Comparison of ENCODE assay signal across 22 cellular contexts in genomic region chr10:3470191-3470590, GRCh38.
A peak's percentile ranks its signal among the peaks of the same experiment; 100 is the strongest.
DNase-seq lines count a peak whose midpoint lies in the region; ATAC-seq, FAIRE-seq and TF ChIP-seq lines count a peak whose summit lies in the region.
"Had no signal": no experiment of that assay in that cellular context is flagged by ENCODE, and none has a peak within 500 bp of the region (broad histone marks: within the 10 kb centered on the region; RNA-seq: fewer than 3 reads in every experiment).

No MANE protein-coding gene starts in this region.

- H3K27ac ChIP-seq in A549 (peak overlapping the region; percentile 82 to 92), PC-3 (ENCODE audit: low read length) (peak overlapping the region; percentile 100), epithelial cell of prostate (peak overlapping the region; percentile 98), osteoblast (ENCODE audit: low read depth, low read length) (peak overlapping the region; percentile 100), Karpas-422 (ENCODE audit: low read length) (no peak overlapping the region), body of pancreas (no peak overlapping the region)

- CTCF ChIA-PET in A549 (lab: Yijun Ruan, JAX) (interaction anchor here (1.2 to 1.3 kb wide), 3 partner anchors 19 to 230 kb away, joined by 3 read pairs; no protein-coding TSS in a partner anchor), PC-3 (lab: Charles Lee) (no interaction called here)

- H3F3A ChIP-seq in PC-3 (ENCODE audit: low read length, unreplicated experiment) = no peaks in the 10 kb centered on the region

- TF ChIP-seq CTCF in A549 (IDR thresholded peaks at IDR 0.05) (no peak), PC-3 (conservative IDR thresholded peaks at IDR 0.05; ENCODE audit: low read depth, low read length) (no peak), osteoblast (IDR thresholded peaks at IDR 0.05; ENCODE audit: extremely low read depth, low read depth, low read length) (no peak), body of pancreas (IDR thresholded peaks at IDR 0.05) (no peak)

- TF ChIP-seq RAD21 in A549 (conservative IDR thresholded peaks at IDR 0.05 in 1 of 2, IDR thresholded peaks at IDR 0.05 in 1 of 2) = no peak

- no peak overlapping the region for H2AFZ ChIP-seq in PC-3 (ENCODE audit: low read length)
- no peak overlapping the region for H2AFZ ChIP-seq in osteoblast (ENCODE audit: low read length)
- no peak overlapping the region for H2AFZ ChIP-seq in Karpas-422 (ENCODE audit: low read length)
- H2AFZ ChIP-seq: parathyroid adenoma had no signal

- peak overlapping the region; percentile 85; the same call in 1 of the 3 replicates for H3K4me2 ChIP-seq in A549
- H3K4me2 ChIP-seq in PC-3 (ENCODE audit: low read length) = no peak overlapping the region
- no peak overlapping the region for H3K4me2 ChIP-seq in osteoblast (ENCODE audit: insufficient read depth, low read length)
- no peak overlapping the region for H3K4me2 ChIP-seq in Karpas-422 (ENCODE audit: low read depth, low read length, poor library complexity, severe bottlenecking)

- no peaks in the 10 kb centered on the region for H4K20me1 ChIP-seq in PC-3 (ENCODE audit: low read length)
- no peaks in the 10 kb centered on the region for H4K20me1 ChIP-seq in osteoblast (ENCODE audit: insufficient read depth, low read length)
- H4K20me1 ChIP-seq in Karpas-422 (ENCODE audit: insufficient read depth, low read depth, low read length) = no peaks in the 10 kb centered on the region

- BruUV-seq in PC-3 (replicated peaks; lab: Mats Ljungman, UMichigan) = no TSS peak

- intact Hi-C loops in PC-3 (cut with micrococcal nuclease) = no loop called here
- intact Hi-C loops in body of pancreas (cut with DNase I) = no loop called here

- no peaks in the 10 kb centered on the region for H3K9me3 ChIP-seq in A549
- H3K9me3 ChIP-seq in PC-3 (ENCODE audit: low read length) = no peaks in the 10 kb centered on the region
- no peaks in the 10 kb centered on the region for H3K9me3 ChIP-seq in osteoblast (ENCODE audit: low read depth, low read length)
- H3K9me3 ChIP-seq in Karpas-422 (ENCODE audit: low read length) = no peaks in the 10 kb centered on the region
- H3K9me3 ChIP-seq in body of pancreas = no peaks in the 10 kb centered on the region
- H3K9me3 ChIP-seq: uterus had no signal

- H3K36me3 ChIP-seq in PC-3 (ENCODE audit: low read depth, low read length) (no peaks in the 10 kb centered on the region), osteoblast (ENCODE audit: insufficient read depth, low read length) (no peaks in the 10 kb centered on the region), Karpas-422 (ENCODE audit: insufficient read depth, low read length) (no peaks in the 10 kb centered on the region), body of pancreas (replicated peaks in 1 of 2; ENCODE audit: insufficient read depth in 1 of 2, low read depth in 2 of 2) (no peaks in the 10 kb centered on the region)
- H3K36me3 ChIP-seq: uterus had no signal

- H3K9me2 ChIP-seq in PC-3 (replicated peaks; ENCODE audit: low read length) (no peaks in the 10 kb centered on the region), Karpas-422 (replicated peaks; ENCODE audit: insufficient read depth, low read length) (no peaks in the 10 kb centered on the region)

- no peak overlapping the region for H3K4me3 ChIP-seq in A549
- no peak overlapping the region for H3K4me3 ChIP-seq in PC-3 (ENCODE audit: low read length)
- no peak overlapping the region for H3K4me3 ChIP-seq in osteoblast (ENCODE audit: insufficient read depth, low read length)
- no peak overlapping the region for H3K4me3 ChIP-seq in Karpas-422 (ENCODE audit: low read length)
- H3K4me3 ChIP-seq in body of pancreas = no peak overlapping the region
- H3K4me3 ChIP-seq: uterus had no signal

- ATAC-seq in A549 (no peak), PC-3 (no peak), body of pancreas (no peak)
- ATAC-seq: activated CD8-positive, alpha-beta T cell treated with anti-CD3 and anti-CD28 coated beads, Interleukin-2, amount 10 ng/mL, durations not matched to agents 7 days and 5 days; effector memory CD8-positive, alpha-beta T cell; stimulated activated memory B cell treated with anti-CD40 and anti-IgM and Interleukin-4, amounts not matched to agents 10 μg/mL and 1 μg/mL and 100 μg/mL, for 72 hours; T-cell; WTC11 had no signal

- POLR2A ChIA-PET in A549 (lab: Yijun Ruan, JAX) (no interaction called here), PC-3 (lab: Charles Lee; ENCODE audit: unreplicated experiment) (no interaction called here)

- DNase-seq in A549 (ENCODE audit: low read depth in 1 of 2, low spot score in 1 of 2) = no peak
- no peak for DNase-seq in PC-3
- DNase-seq in epithelial cell of prostate (ENCODE audit: low read depth, low spot score) = no peak
- no peak for DNase-seq in osteoblast (ENCODE audit: insufficient read length, low spot score, missing footprints)
- DNase-seq in NCI-H510A (lab: John Stamatoyannopoulos, UW) = no peak
- no peak for DNase-seq in Karpas-422
- no peak for DNase-seq in DMS53 treated with DMSO at 0.1 percent for 48 hours (lab: John Stamatoyannopoulos, UW; ENCODE audit: unreplicated experiment)
- no peak for DNase-seq in body of pancreas
- DNase-seq: activated CD8-positive, alpha-beta T cell treated with anti-CD3 and anti-CD28 coated beads, Interleukin-2, amount 10 ng/mL, durations not matched to agents 7 days and 5 days; CD4-positive, CD25-positive, alpha-beta regulatory T cell; central memory CD4-positive, alpha-beta T cell; DND-41; effector memory CD8-positive, alpha-beta T cell; HCEC 1CT; NCI-H146; NCI-H2227 treated with DMSO at 0.1 percent for 48 hours; NK-92 treated with Interleukin-12 subunit alpha and Interleukin-12 subunit beta, amount 100 ng/mL, for 24 hours; T-cell; uterus had no signal

- TF ChIP-seq POLR2A in A549 (IDR thresholded peaks at IDR 0.05; ENCODE audit: low read length) (no peak), body of pancreas (IDR thresholded peaks at IDR 0.05) (no peak)

- 91% methylated on average over 11 of the region's 11 CpGs for WGBS in A549 (ENCODE audit: missing lambda C conversion rate)
- 83% methylated on average over 11 of the region's 11 CpGs for WGBS in body of pancreas, 2 donors

- H3K4me1 ChIP-seq in A549 (peaks cover 57% of the 10 kb centered on the region), PC-3 (ENCODE audit: insufficient read depth, low read length) (peaks cover 56% of the 10 kb centered on the region), osteoblast (ENCODE audit: insufficient read depth, low read length) (peaks cover 44% of the 10 kb centered on the region), Karpas-422 (ENCODE audit: low read length) (no peaks in the 10 kb centered on the region), body of pancreas (peaks cover 18% of the 10 kb centered on the region)
- H3K4me1 ChIP-seq: parathyroid adenoma had no signal

- H3K27me3 ChIP-seq in PC-3 (ENCODE audit: low read length) (no peaks in the 10 kb centered on the region), osteoblast (ENCODE audit: insufficient read depth, low read length) (no peaks in the 10 kb centered on the region), Karpas-422 (ENCODE audit: low read length) (no peaks in the 10 kb centered on the region), body of pancreas (no peaks in the 10 kb centered on the region)
- H3K27me3 ChIP-seq: uterus had no signal

- H3K9ac ChIP-seq in PC-3 (ENCODE audit: low read length) (no peak overlapping the region), Karpas-422 (ENCODE audit: low read length) (no peak overlapping the region)
- H3K9ac ChIP-seq: parathyroid adenoma had no signal

- TF ChIP-seq EP300 in A549 (IDR thresholded peaks at IDR 0.05) = no peak

- H3K79me2 ChIP-seq in PC-3 (ENCODE audit: low read length) = no peaks in the 10 kb centered on the region
- H3K79me2 ChIP-seq in osteoblast (ENCODE audit: insufficient read depth, low read length) = no peaks in the 10 kb centered on the region
- H3K79me2 ChIP-seq in Karpas-422 (ENCODE audit: low read length) = no peaks in the 10 kb centered on the region
- H3K79me2 ChIP-seq: parathyroid adenoma had no signal

- FAIRE-seq in A549 (lab: Jason Lieb, UNC) = no peak

TF ChIP-seq in A549, 52 proteins besides CTCF, POLR2A, EP300 and RAD21 (continues in another document):
- TF ChIP-seq USF2 (IDR thresholded peaks at IDR 0.05) (no peak), CHD4 (IDR thresholded peaks at IDR 0.05; ENCODE audit: borderline replicate concordance) (no peak), MYC (IDR thresholded peaks at IDR 0.05; ENCODE audit: borderline replicate concordance, low read length) (no peak), ESRRA (IDR thresholded peaks at IDR 0.05; ENCODE audit: borderline replicate concordance, low read length) (no peak), ZNF302 (CRISPR knock-in tag; IDR thresholded peaks at IDR 0.05) (no peak), ATOH8 (CRISPR knock-in tag; IDR thresholded peaks at IDR 0.05; ENCODE audit: low read depth) (no peak)
- TF ChIP-seq, protein P1, sequence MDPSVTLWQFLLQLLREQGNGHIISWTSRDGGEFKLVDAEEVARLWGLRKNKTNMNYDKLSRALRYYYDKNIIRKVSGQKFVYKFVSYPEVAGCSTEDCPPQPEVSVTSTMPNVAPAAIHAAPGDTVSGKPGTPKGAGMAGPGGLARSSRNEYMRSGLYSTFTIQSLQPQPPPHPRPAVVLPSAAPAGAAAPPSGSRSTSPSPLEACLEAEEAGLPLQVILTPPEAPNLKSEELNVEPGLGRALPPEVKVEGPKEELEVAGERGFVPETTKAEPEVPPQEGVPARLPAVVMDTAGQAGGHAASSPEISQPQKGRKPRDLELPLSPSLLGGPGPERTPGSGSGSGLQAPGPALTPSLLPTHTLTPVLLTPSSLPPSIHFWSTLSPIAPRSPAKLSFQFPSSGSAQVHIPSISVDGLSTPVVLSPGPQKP (IDR thresholded peaks at IDR 0.05; ENCODE audit: low read depth, low read length) = no peak
- TF ChIP-seq, protein P2, sequence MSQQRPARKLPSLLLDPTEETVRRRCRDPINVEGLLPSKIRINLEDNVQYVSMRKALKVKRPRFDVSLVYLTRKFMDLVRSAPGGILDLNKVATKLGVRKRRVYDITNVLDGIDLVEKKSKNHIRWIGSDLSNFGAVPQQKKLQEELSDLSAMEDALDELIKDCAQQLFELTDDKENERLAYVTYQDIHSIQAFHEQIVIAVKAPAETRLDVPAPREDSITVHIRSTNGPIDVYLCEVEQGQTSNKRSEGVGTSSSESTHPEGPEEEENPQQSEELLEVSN (IDR thresholded peaks at IDR 0.05; ENCODE audit: borderline replicate concordance, low read depth) = no peak

Comparison
In these comparisons a context has a peak if more than half of its experiments do, and no peak if none do; other contexts are left out.
1. H3K27ac ChIP-seq: peak in A549 (2 of 2), PC-3 (single experiment), epithelial cell of prostate (single experiment) and osteoblast (single experiment); none in Karpas-422 (single experiment) and body of pancreas (0 of 4).